18 cellular contexts compared by ENCODE assay signal in genomic region chr7:108244110-108244509, GRCh38.
DNase-seq lines count a peak whose midpoint lies in the region; ATAC-seq, FAIRE-seq and TF ChIP-seq lines count a peak whose summit lies in the region.
"Had no signal": no experiment of that assay in that cellular context is flagged by ENCODE, and none has a peak within 500 bp of the region (broad histone marks: within the 10 kb centered on the region; RNA-seq: fewer than 3 reads in every experiment).

No MANE protein-coding gene starts in this region.

- BruUV-seq in Calu3 (replicated peaks; lab: Mats Ljungman, UMichigan) (no TSS peak), K562 (replicated peaks; lab: Mats Ljungman, UMichigan) (no TSS peak), A673 (replicated peaks; lab: Mats Ljungman, UMichigan) (no TSS peak)

- H3K9me1 ChIP-seq in K562 (ENCODE audit: control insufficient read depth, insufficient read depth, low read length), result no peaks in the 10 kb centered on the region

- peaks cover 48% of the 10 kb centered on the region for H3K4me1 Mint-ChIP-seq in Calu3 (ENCODE audit: low read depth, unreplicated experiment)
- H3K4me1 Mint-ChIP-seq: CD4-positive, CD25-positive, alpha-beta regulatory T cell had no signal

- H3K27ac Mint-ChIP-seq in Calu3 (ENCODE audit: unreplicated experiment), result peak overlapping the region; percentile 57
- H3K27ac Mint-ChIP-seq: CD4-positive, CD25-positive, alpha-beta regulatory T cell; HFFc6 had no signal

- CTCF ChIA-PET in Calu3 (lab: Charles Lee), result no interaction called here
- CTCF ChIA-PET in K562 (lab: Yijun Ruan, JAX; ENCODE audit: low intra/inter-chr PET ratio), result no interaction called here
- CTCF ChIA-PET in A673 (lab: Charles Lee), result no interaction called here

- H3K27me3 ChIP-seq in K562 (ENCODE audit: control insufficient read depth in 2 of 2, insufficient read depth in 2 of 2, low read length in 2 of 2) (no peaks in the 10 kb centered on the region), A673 (replicated peaks; ENCODE audit: insufficient read depth, low read depth, low read length, poor library complexity) (no peaks in the 10 kb centered on the region)
- H3K27me3 ChIP-seq: BLaER1 treated with 17β-estradiol and CSF1 and Interleukin-3, amounts not matched to agents 10 nM and 100 nM had no signal

- in situ Hi-C loops in ACHN (cut with HindIII; ENCODE audit: low pct_ligation_motif_present, low pct_unique_long_range_greater_than_20kb, low sequenced_read_pairs) (no loop called here), K562 (cut with MboI) (no loop called here)

- H3K36me3 ChIP-seq in K562 (ENCODE audit: control insufficient read depth, insufficient read depth, low read length) (no peaks in the 10 kb centered on the region), A673 (ENCODE audit: insufficient read depth, low read length, poor library complexity, severe bottlenecking) (no peaks in the 10 kb centered on the region)
- H3K36me3 ChIP-seq: BLaER1 treated with 17β-estradiol and CSF1 and Interleukin-3, amounts not matched to agents 10 nM and 100 nM had no signal

- TF ChIP-seq POLR2A in K562 (conservative IDR thresholded peaks at IDR 0.05), result no peak

- TF ChIP-seq RAD21 in K562 (CRISPR knock-in tag; conservative IDR thresholded peaks at IDR 0.05 in 1 of 2, IDR thresholded peaks at IDR 0.05 in 1 of 2), result no peak

- DNase-seq in ACHN (peak; percentile 49), Calu3 (no peak), K562 (ENCODE audit: extremely low read depth in 1 of 4, low spot score in 3 of 4) (no peak), renal cortical epithelial cell (ENCODE audit: low read depth) (peak; percentile 59), A673 (ENCODE audit: low spot score) (no peak), NCI-H128 (lab: John Stamatoyannopoulos, UW; ENCODE audit: unreplicated experiment) (no peak), GF-D8 (lab: John Stamatoyannopoulos, UW) (no peak)
- DNase-seq: CD4-positive, CD25-positive, alpha-beta regulatory T cell; DMS79; HCEC 1CT; HFFc6; Kasumi-1; KBM-7 had no signal

- WGBS in K562 (ENCODE audit: insufficient coverage, low coverage, missing lambda C conversion rate), result 84% methylated on average over 3 of the region's 3 CpGs

- H3K36me3 Mint-ChIP-seq in Calu3 (ENCODE audit: insufficient read depth, unreplicated experiment), result no peaks in the 10 kb centered on the region
- H3K36me3 Mint-ChIP-seq: CD4-positive, CD25-positive, alpha-beta regulatory T cell had no signal

- ATAC-seq in K562, result no peak

- FAIRE-seq in K562 (lab: Jason Lieb, UNC), result no peak
- FAIRE-seq: A204.1, GM12892, GM19239, HTR-8/SVneo had no signal

- no peak overlapping the region for H2AFZ ChIP-seq in K562 (ENCODE audit: low read depth, low read length)

- H3K4me3 ChIP-seq in K562 (no peak overlapping the region), A673 (ENCODE audit: low read depth, low read length, poor library complexity, severe bottlenecking) (no peak overlapping the region)
- H3K4me3 ChIP-seq: BLaER1 treated with 17β-estradiol and CSF1 and Interleukin-3, amounts not matched to agents 10 nM and 100 nM had no signal

- no peak overlapping the region for H3K9ac ChIP-seq in K562 (ENCODE audit: insufficient read depth in 1 of 2, low read depth in 2 of 2, low read length in 2 of 2)
- H3K9ac ChIP-seq: BLaER1 treated with 17β-estradiol and CSF1 and Interleukin-3, amounts not matched to agents 10 nM and 100 nM had no signal

- no peak overlapping the region for H3K27ac ChIP-seq in K562 (ENCODE audit: extremely low read depth, low read depth, low read length)
- no peak overlapping the region for H3K27ac ChIP-seq in A673 (ENCODE audit: low read depth, low read length, poor library complexity, severe bottlenecking)
- H3K27ac ChIP-seq: BLaER1 treated with 17β-estradiol and CSF1 and Interleukin-3, amounts not matched to agents 10 nM and 100 nM had no signal

- peaks cover 11 to 34% of the 10 kb centered on the region in 2 experiments for H3K4me1 ChIP-seq in K562 (replicated peaks in 1 of 2; ENCODE audit: control insufficient read depth in 2 of 2, insufficient read depth in 2 of 2, low read length in 2 of 2)
- H3K4me1 ChIP-seq in A673 (ENCODE audit: insufficient read depth, low read length, poor library complexity, severe bottlenecking), result peaks cover 24% of the 10 kb centered on the region

- H3K9me3 ChIP-seq in K562 (replicated peaks; ENCODE audit: control insufficient read depth, insufficient read depth, low read depth, low read length) (no peaks in the 10 kb centered on the region; the same call in 1 of the 2 replicates), A673 (ENCODE audit: low read depth, low read length, poor library complexity, severe bottlenecking) (no peaks in the 10 kb centered on the region)
- H3K9me3 ChIP-seq: BLaER1 treated with 17β-estradiol and CSF1 and Interleukin-3, amounts not matched to agents 10 nM and 100 nM had no signal

- no peaks in the 10 kb centered on the region for H3K9me3 Mint-ChIP-seq in Calu3 (ENCODE audit: low read depth, unreplicated experiment)
- H3K9me3 Mint-ChIP-seq: HFFc6 had no signal

- no peaks in the 10 kb centered on the region for H3K27me3 Mint-ChIP-seq in Calu3 (ENCODE audit: unreplicated experiment)
- H3K27me3 Mint-ChIP-seq: CD4-positive, CD25-positive, alpha-beta regulatory T cell had no signal

- TF ChIP-seq CTCF in Calu3 (IDR thresholded peaks at IDR 0.05; ENCODE audit: unreplicated experiment), result no peak
- no peak for TF ChIP-seq CTCF in K562 (IDR thresholded peaks at IDR 0.05 in 2 of 3, conservative IDR thresholded peaks at IDR 0.05 in 1 of 3; ENCODE audit: insufficient read depth in 2 of 3, low read depth in 1 of 3, low read length in 3 of 3)
- TF ChIP-seq CTCF in A673 (conservative IDR thresholded peaks at IDR 0.05; ENCODE audit: low read depth, low read length), result no peak

- intact Hi-C loops in Calu3 (cut with micrococcal nuclease; ENCODE audit: unreplicated experiment), result no loop called here
- intact Hi-C loops in K562 (cut with micrococcal nuclease), result no loop called here
- intact Hi-C loops in A673 (cut with micrococcal nuclease; ENCODE audit: unreplicated experiment), result no loop called here

- no peaks in the 10 kb centered on the region for H4K20me1 ChIP-seq in K562 (replicated peaks; ENCODE audit: control insufficient read depth, insufficient read depth, low read length)
- H4K20me1 ChIP-seq: BLaER1 treated with 17β-estradiol and CSF1 and Interleukin-3, amounts not matched to agents 10 nM and 100 nM had no signal

- POLR2A ChIA-PET in K562 (lab: Yijun Ruan, JAX), result interaction anchor here (0.7 to 4.0 kb wide), 4 partner anchors 8 to 326 kb away, joined by 3 to 29 read pairs (median 5); no protein-coding TSS in a partner anchor
- POLR2A ChIA-PET in A673 (lab: Charles Lee; ENCODE audit: low non-redundant PET), result no interaction called here

- H3K4me2 ChIP-seq in K562 (ENCODE audit: insufficient read depth, low read length), result no peak overlapping the region
- H3K4me2 ChIP-seq: BLaER1 treated with 17β-estradiol and CSF1 and Interleukin-3, amounts not matched to agents 10 nM and 100 nM had no signal

- no peaks in the 10 kb centered on the region for H3K79me2 ChIP-seq in K562 (ENCODE audit: control insufficient read depth, insufficient read depth, low read length)

- no peak for TF ChIP-seq EP300 in K562 (IDR thresholded peaks at IDR 0.05; ENCODE audit: low read length)

- no peak overlapping the region for H3K4me3 Mint-ChIP-seq in Calu3 (ENCODE audit: low read depth, unreplicated experiment)
- H3K4me3 Mint-ChIP-seq: CD4-positive, CD25-positive, alpha-beta regulatory T cell; HFFc6 had no signal

TF ChIP-seq in K562, 482 proteins besides CTCF, POLR2A, EP300 and RAD21:
- TF ChIP-seq ZNF316 (IDR thresholded peaks at IDR 0.05) (peak; percentile 86), MAFF (IDR thresholded peaks at IDR 0.05; ENCODE audit: low read length) (0 out of 2 replicates have a peak, but pooled peaks have one; percentile 21), STAT6 (CRISPR knock-in tag; IDR thresholded peaks at IDR 0.05) (no peak), ZNF280A (IDR thresholded peaks at IDR 0.05; ENCODE audit: low read depth, partially characterized antibody) (no peak), C11orf30 (IDR thresholded peaks at IDR 0.05; ENCODE audit: low read depth) (peak; percentile 77)

Comparison
In these comparisons a context has a peak if more than half of its experiments do, and no peak if none do; other contexts are left out.
1. DNase-seq: peak in ACHN (single experiment) and renal cortical epithelial cell (single experiment); none in Calu3 (single experiment), K562 (0 of 4), A673 (single experiment), NCI-H128 (single experiment) and GF-D8 (single experiment).